ENCODE assay signal across 1 cellular context in the genomic region with DNA sequence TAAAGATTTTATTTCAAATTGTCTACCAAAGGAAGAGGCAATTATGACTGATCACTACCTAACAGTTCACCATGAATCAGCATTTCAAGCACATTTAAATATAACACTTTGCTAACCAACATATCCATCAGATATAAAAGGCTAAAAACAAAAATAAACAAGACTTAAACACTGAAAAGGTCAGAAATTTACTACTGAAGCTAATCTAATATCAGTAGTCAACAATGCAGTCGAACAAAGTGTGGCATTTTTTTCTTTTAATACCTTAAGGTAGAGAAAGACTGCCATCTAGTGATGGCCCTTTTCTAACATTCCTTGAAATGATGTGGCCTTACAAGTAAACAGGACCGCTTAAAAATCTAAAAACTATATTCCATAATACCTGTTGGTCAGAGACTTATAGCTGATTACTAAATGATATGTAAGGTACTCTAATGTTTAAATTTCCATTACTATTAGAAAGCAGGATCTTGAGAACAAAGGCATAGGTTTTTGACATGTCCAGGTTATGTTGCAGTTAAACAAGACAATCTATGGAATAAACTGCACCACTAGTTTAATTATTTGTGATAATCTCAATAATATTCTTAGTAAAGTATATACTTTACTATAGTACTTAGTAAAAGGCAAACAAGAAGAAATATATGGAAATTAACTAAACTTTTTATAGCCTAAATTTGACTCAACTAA.
TF ChIP-seq lines count a peak whose summit lies in the region.

No MANE protein-coding gene starts in this region.

TF ChIP-seq in endothelial cell of umbilical vein, 7 proteins besides CTCF, POLR2A, EP300 and RAD21 (continued from another document):
- TF ChIP-seq FOS (IDR thresholded peaks at IDR 0.05; ENCODE audit: borderline replicate concordance, insufficient read depth, low read length), result no peak
- no peak for TF ChIP-seq MYC (IDR thresholded peaks at IDR 0.05; ENCODE audit: low read depth, low read length)
- no peak for TF ChIP-seq EZH2 (IDR thresholded peaks at IDR 0.05; ENCODE audit: borderline replicate concordance, low read depth, low read length, severe bottlenecking)
- no peak for TF ChIP-seq MAX (IDR thresholded peaks at IDR 0.05; ENCODE audit: insufficient read depth, insufficient read length)
